In the genomic region with DNA sequence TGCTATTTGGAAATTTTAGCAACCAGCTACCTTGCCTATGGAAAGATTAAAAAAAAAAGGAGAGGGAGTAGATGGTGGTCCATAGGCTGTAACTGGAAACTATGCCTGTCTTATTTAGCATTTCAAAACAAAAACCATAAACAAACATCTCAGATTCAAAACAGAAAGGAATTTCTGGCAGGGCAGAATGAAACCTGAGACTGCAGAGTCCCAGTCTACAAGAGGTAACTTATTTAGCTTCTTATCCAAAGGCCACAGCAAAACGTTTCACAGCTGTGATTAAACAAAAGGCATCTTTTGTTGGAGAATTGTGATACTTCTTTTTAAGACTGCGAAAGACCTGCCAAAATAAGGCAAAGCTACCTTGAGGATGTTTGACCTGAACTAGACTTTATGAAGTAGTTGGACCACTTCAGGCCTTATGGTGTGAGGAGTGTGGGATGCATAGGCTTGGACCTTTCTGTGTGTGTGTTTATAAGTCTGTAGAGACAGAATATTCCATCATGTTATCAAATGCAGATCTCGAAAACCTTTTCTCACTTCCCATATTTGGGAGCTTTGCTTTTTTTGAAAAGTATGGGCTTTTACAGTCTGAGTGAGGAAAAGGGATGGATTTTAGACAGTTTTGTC, we compare ENCODE assay signal across 2 cellular contexts.
TF ChIP-seq lines count a peak whose summit lies in the region.

No MANE protein-coding gene starts in this region.

TF ChIP-seq in HepG2, 621 proteins besides CTCF, POLR2A, EP300 and RAD21 (continued from another document):
- TF ChIP-seq RBM22 (optimal IDR thresholded peaks at IDR 0.05; ENCODE audit: low read length): peak; percentile 52
- TF ChIP-seq POLR2AphosphoS2 (IDR thresholded peaks at IDR 0.05; ENCODE audit: low read depth, low read length): 0 out of 2 replicates have a peak, but pooled peaks have one; percentile 29
- no peak for TF ChIP-seq TAF15 (IDR thresholded peaks at IDR 0.05; ENCODE audit: low read depth, low read length, poor library complexity, severe bottlenecking)
- TF ChIP-seq FOXO4 (CRISPR knock-in tag; conservative IDR thresholded peaks at IDR 0.05): no peak
- no peak for TF ChIP-seq ZSCAN21 (CRISPR knock-in tag; IDR thresholded peaks at IDR 0.05; ENCODE audit: borderline replicate concordance)
- TF ChIP-seq ZNF207 (IDR thresholded peaks at IDR 0.05; ENCODE audit: borderline replicate concordance): no peak
- peak; percentile 47; the same call in 1 of the 2 replicates for TF ChIP-seq SIX1 (CRISPR knock-in tag; IDR thresholded peaks at IDR 0.05; ENCODE audit: borderline replicate concordance)
- no peak for TF ChIP-seq ZNF781 (CRISPR knock-in tag; IDR thresholded peaks at IDR 0.05; ENCODE audit: borderline replicate concordance, not compliant biosample characterization)
- TF ChIP-seq, protein P1, sequence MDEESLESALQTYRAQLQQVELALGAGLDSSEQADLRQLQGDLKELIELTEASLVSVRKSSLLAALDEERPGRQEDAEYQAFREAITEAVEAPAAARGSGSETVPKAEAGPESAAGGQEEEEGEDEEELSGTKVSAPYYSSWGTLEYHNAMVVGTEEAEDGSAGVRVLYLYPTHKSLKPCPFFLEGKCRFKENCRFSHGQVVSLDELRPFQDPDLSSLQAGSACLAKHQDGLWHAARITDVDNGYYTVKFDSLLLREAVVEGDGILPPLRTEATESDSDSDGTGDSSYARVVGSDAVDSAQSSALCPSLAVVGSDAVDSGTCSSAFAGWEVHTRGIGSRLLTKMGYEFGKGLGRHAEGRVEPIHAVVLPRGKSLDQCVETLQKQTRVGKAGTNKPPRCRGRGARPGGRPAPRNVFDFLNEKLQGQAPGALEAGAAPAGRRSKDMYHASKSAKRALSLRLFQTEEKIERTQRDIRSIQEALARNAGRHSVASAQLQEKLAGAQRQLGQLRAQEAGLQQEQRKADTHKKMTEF (CRISPR knock-in tag; IDR thresholded peaks at IDR 0.05): no peak

TF ChIP-seq in HEK293T, 16 proteins besides CTCF, POLR2A, EP300 and RAD21 (continued from another document):
- TF ChIP-seq SP1 (IDR thresholded peaks at IDR 0.05) (no peak), L3MBTL2 (conservative IDR thresholded peaks at IDR 0.05) (no peak), ARNT (IDR thresholded peaks at IDR 0.05) (no peak), FOXM1 (IDR thresholded peaks at IDR 0.05; ENCODE audit: borderline replicate concordance) (no peak), HDGF (IDR thresholded peaks at IDR 0.05; ENCODE audit: borderline replicate concordance) (no peak), BHLHE40 (IDR thresholded peaks at IDR 0.05; ENCODE audit: borderline replicate concordance) (no peak)
